ENCODE assay signal across 14 cellular contexts in the genomic region with DNA sequence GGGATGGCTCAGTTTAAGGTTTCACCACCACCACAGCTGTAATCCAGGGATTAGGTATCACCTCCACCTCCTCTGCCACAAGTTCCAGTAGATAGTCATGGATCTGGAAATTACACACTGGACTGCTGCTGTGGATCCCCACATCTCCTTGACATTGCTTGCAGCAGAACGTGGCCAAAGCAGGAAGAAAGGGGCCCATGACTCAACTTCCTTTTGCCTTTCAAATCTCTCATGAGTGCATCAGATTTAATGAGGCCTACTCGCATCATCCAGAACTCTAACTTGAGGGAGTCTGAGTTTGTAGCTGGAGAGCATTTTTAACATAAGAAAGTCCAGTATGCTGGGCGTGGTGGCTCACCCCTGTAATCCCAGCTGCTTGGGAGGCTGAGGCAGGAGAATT. TPM values are rescaled to one million over a fixed set of nuclear protein-coding genes. Genes with fewer than 3 reads are reported as not detected.
DNase-seq lines count a peak whose midpoint lies in the region; ATAC-seq and TF ChIP-seq lines count a peak whose summit lies in the region.
"Had no signal": no experiment of that assay in that cellular context is flagged by ENCODE, and none has a peak within 500 bp of the region (broad histone marks: within the 10 kb centered on the region; RNA-seq: fewer than 3 reads in every experiment).

No MANE protein-coding gene starts in this region.

- peak; percentile 43 for ATAC-seq in upper lobe of right lung
- ATAC-seq in CD4-positive, alpha-beta T cell (ENCODE audit: poor library complexity) = no peak

- no peaks in the 10 kb centered on the region for H3K27me3 Mint-ChIP-seq in CD4-positive, alpha-beta T cell
- H3K27me3 Mint-ChIP-seq: CD4-positive, alpha-beta memory T cell; naive B cell had no signal

- no peak overlapping the region for H3K27ac Mint-ChIP-seq in CD4-positive, alpha-beta T cell

- intact Hi-C loops in upper lobe of right lung (cut with DNase I) = no loop called here
- intact Hi-C loops in CD4-positive, alpha-beta T cell (cut with DNase I, micrococcal nuclease) = loop anchor here in 1 of 2 experiments (5.0 kb wide), 1 partner anchor 1408 kb away; no protein-coding TSS in a partner anchor

- H3K36me3 Mint-ChIP-seq in CD4-positive, alpha-beta T cell (ENCODE audit: low read depth) = no peaks in the 10 kb centered on the region
- H3K36me3 Mint-ChIP-seq: CD4-positive, alpha-beta memory T cell; naive B cell had no signal

- POLR2A ChIA-PET in RWPE1 (lab: Yijun Ruan, JAX; ENCODE audit: low non-redundant PET) = no interaction called here
- POLR2A ChIA-PET in CD4-positive, alpha-beta T cell (lab: Charles Lee) = interaction anchor here (0.6 kb wide), 1 partner anchor 17 kb away, joined by 5 read pairs; no protein-coding TSS in a partner anchor

- no peaks in the 10 kb centered on the region for H3K27me3 ChIP-seq in upper lobe of right lung
- H3K27me3 ChIP-seq in CD4-positive, alpha-beta T cell (ENCODE audit: control insufficient read depth, insufficient read depth, low read length) = no peaks in the 10 kb centered on the region

- peak; percentile 6 for DNase-seq in stimulated activated CD4-positive, alpha-beta T cell treated with anti-CD3 and anti-CD28 coated beads, Interleukin-15, amount 100 ng/mL, for 24 hours
- DNase-seq in stimulated activated CD4-positive, alpha-beta T cell treated with anti-CD3 and anti-CD28 coated beads, Interleukin-4, amount 100 ng/mL, for 24 hours = no peak
- DNase-seq in RWPE1 (ENCODE audit: low spot score) = no peak
- DNase-seq in epithelial cell of esophagus (ENCODE audit: low read depth) = peak; percentile 77
- no peak for DNase-seq in upper lobe of right lung
- no peak for DNase-seq in CD4-positive, alpha-beta T cell
- no peak for DNase-seq in NCI-H146 (lab: John Stamatoyannopoulos, UW)
- no peak for DNase-seq in HUDEP-2 (lab: John Stamatoyannopoulos, UW; ENCODE audit: unreplicated experiment in 76 of 76)
- DNase-seq: CD4-positive, alpha-beta memory T cell; cortex of kidney; hypothalamus; naive B cell; NCI-H1694 treated with DMSO at 0.1 percent for 48 hours; SIG-M5 had no signal

- H3K9me3 Mint-ChIP-seq in CD4-positive, alpha-beta T cell = no peaks in the 10 kb centered on the region
- H3K9me3 Mint-ChIP-seq: CD4-positive, alpha-beta memory T cell; naive B cell had no signal

- no peak overlapping the region for H3K4me3 Mint-ChIP-seq in CD4-positive, alpha-beta T cell
- H3K4me3 Mint-ChIP-seq: CD4-positive, alpha-beta memory T cell; naive B cell had no signal

- TF ChIP-seq CTCF in RWPE1 (conservative IDR thresholded peaks at IDR 0.05; ENCODE audit: low read depth) (no peak), epithelial cell of esophagus (IDR thresholded peaks at IDR 0.05; ENCODE audit: insufficient read depth, low read depth, low read length, missing control alignments) (no peak), upper lobe of right lung (IDR thresholded peaks at IDR 0.05) (no peak)
- no peak for TF ChIP-seq CTCF in CD4-positive, alpha-beta T cell (IDR thresholded peaks at IDR 0.05)

- no peaks in the 10 kb centered on the region for H3K9me3 ChIP-seq in upper lobe of right lung
- H3K9me3 ChIP-seq in CD4-positive, alpha-beta T cell (ENCODE audit: control insufficient read depth, low read length) = no peaks in the 10 kb centered on the region

- H3K36me3 ChIP-seq in upper lobe of right lung = no peaks in the 10 kb centered on the region

- peaks cover 13% of the 10 kb centered on the region for H3K4me1 Mint-ChIP-seq in CD4-positive, alpha-beta T cell (ENCODE audit: low read depth)
- H3K4me1 Mint-ChIP-seq: naive B cell had no signal

- H3K27ac ChIP-seq in RWPE1 (peak overlapping the region; percentile 48; the same call in 1 of the 2 replicates), upper lobe of right lung (no peak overlapping the region)
- no peak overlapping the region for H3K27ac ChIP-seq in CD4-positive, alpha-beta T cell (ENCODE audit: low read depth, low read length)

- no peaks in the 10 kb centered on the region for H3K4me1 ChIP-seq in upper lobe of right lung

- H3K4me3 ChIP-seq in epithelial cell of esophagus (ENCODE audit: low read length) = no peak overlapping the region
- H3K4me3 ChIP-seq in upper lobe of right lung = no peak overlapping the region

- CTCF ChIA-PET in RWPE1 (lab: Yijun Ruan, JAX) = interaction anchor here (0.6 kb wide), 1 partner anchor 1066 kb away, joined by 3 read pairs; no protein-coding TSS in a partner anchor
- CTCF ChIA-PET in CD4-positive, alpha-beta T cell (lab: Charles Lee) = interaction anchor here (1.4 kb wide), 1 partner anchor 79 kb away, joined by 3 read pairs; no protein-coding TSS in a partner anchor

RNA-seq across cellular contexts. Expression of a gene that starts 29.2 kb away (rescaled TPM):
- total RNA-seq in upper lobe of right lung = 303 TPM
- 100 to 1,000 TPM; 153 to 156 TPM for total RNA-seq in CD4-positive, alpha-beta T cell

Comparison
In these comparisons a context has a peak if more than half of its experiments do, and no peak if none do; other contexts are left out.
1. DNase-seq: peak in stimulated activated CD4-positive, alpha-beta T cell treated with anti-CD3 and anti-CD28 coated beads, Interleukin-15, amount 100 ng/mL, for 24 hours (single experiment) and epithelial cell of esophagus (single experiment); none in stimulated activated CD4-positive, alpha-beta T cell treated with anti-CD3 and anti-CD28 coated beads, Interleukin-4, amount 100 ng/mL, for 24 hours (single experiment), RWPE1 (single experiment), upper lobe of right lung (single experiment), CD4-positive, alpha-beta T cell (0 of 10), NCI-H146 (single experiment) and HUDEP-2 (0 of 76).